8 cellular contexts compared by ENCODE assay signal in genomic region chr7:75915416-75916156, GRCh38. TPM values are rescaled to one million over a fixed set of nuclear protein-coding genes. Genes with fewer than 3 reads are reported as not detected.
DNase-seq lines count a peak whose midpoint lies in the region; ATAC-seq and TF ChIP-seq lines count a peak whose summit lies in the region.

No MANE protein-coding gene starts in this region.

- H3K27ac Mint-ChIP-seq in Caco-2 (ENCODE audit: unreplicated experiment): peak overlapping the region; percentile 63

- peaks cover 5% of the 10 kb centered on the region for H3K4me1 Mint-ChIP-seq in Caco-2 (ENCODE audit: low read depth, unreplicated experiment)

- CTCF ChIA-PET in Caco-2 (lab: Charles Lee) (interaction anchor here (0.5 to 1.2 kb wide), 5 partner anchors 20 to 75 kb away, joined by 3 to 11 read pairs (median 4); no protein-coding TSS in a partner anchor), mammary epithelial cell (lab: Charles Lee; ENCODE audit: low non-redundant PET) (no interaction called here)

- peak overlapping the region; percentile 73 for H3K4me3 Mint-ChIP-seq in Caco-2 (ENCODE audit: unreplicated experiment)

- no peaks in the 10 kb centered on the region for H3K27me3 Mint-ChIP-seq in Caco-2 (ENCODE audit: insufficient read depth, unreplicated experiment)

- ATAC-seq in HG02678 (IDR thresholded peaks at IDR 0.05; ENCODE audit: unreplicated experiment): no peak
- ATAC-seq in HG03095 (IDR thresholded peaks at IDR 0.05; ENCODE audit: unreplicated experiment): no peak

- BruUV-seq in Caco-2 (replicated peaks; lab: Mats Ljungman, UMichigan): TSS peak; percentile 61
- BruUV-seq in mammary epithelial cell (replicated peaks; lab: Mats Ljungman, UMichigan): TSS peak; percentile 70

- peak overlapping the region; percentile 85 for H3K9ac ChIP-seq in mammary epithelial cell (ENCODE audit: insufficient read depth, low read length)

- no peaks in the 10 kb centered on the region for H3K36me3 ChIP-seq in Caco-2 (ENCODE audit: control insufficient read depth, insufficient read depth, low read length)
- H3K36me3 ChIP-seq in mammary epithelial cell (ENCODE audit: insufficient read depth, low read length): no peaks in the 10 kb centered on the region

- DNase-seq in Caco-2 (no peak), HCEC 1CT (peak; percentile 35), RKO (ENCODE audit: low spot score) (peak; percentile 45), mammary epithelial cell (no peak)
- DNase-seq in stimulated activated CD8-positive, alpha-beta memory T cell treated with anti-CD3 and anti-CD28 coated beads, Interleukin-4, amount 100 ng/mL, for 48 hours: peak; percentile 39

- in situ Hi-C loops in mammary epithelial cell (cut with MboI; ENCODE audit: low sequenced_read_pairs in 2 of 2): no loop called here

- H3K4me2 ChIP-seq in mammary epithelial cell (ENCODE audit: insufficient read depth, low read depth, low read length): peak overlapping the region; percentile 99

- H3K4me1 ChIP-seq in Caco-2 (no peaks in the 10 kb centered on the region), mammary epithelial cell (ENCODE audit: insufficient read depth, low read length) (peaks cover 10% of the 10 kb centered on the region)

- dilution Hi-C loops in mammary epithelial cell (cut with HindIII; ENCODE audit: low sequenced_read_pairs): no loop called here

- WGBS in mammary epithelial cell (ENCODE audit: low coverage, missing lambda C conversion rate): 1% methylated on average over 32 of the region's 32 CpGs

- H3K27ac ChIP-seq in mammary epithelial cell (ENCODE audit: insufficient read depth, low read depth, low read length) (peak overlapping the region; percentile 68), layer of hippocampus (ENCODE audit: low read depth, low read length) (peak overlapping the region; percentile 93)

- no peaks in the 10 kb centered on the region for H3K9me3 Mint-ChIP-seq in Caco-2 (ENCODE audit: unreplicated experiment)

- POLR2A ChIA-PET in Caco-2 (lab: Charles Lee): interaction anchor here (0.5 to 2.2 kb wide), 8 partner anchors 9 to 132 kb away, joined by 3 to 12 read pairs (median 4); partner anchors contain the start of genes MDH2 and STYXL1

- peaks cover 13% of the 10 kb centered on the region for H3K36me3 Mint-ChIP-seq in Caco-2 (ENCODE audit: insufficient read depth, unreplicated experiment)

- no peak for TF ChIP-seq CTCF in Caco-2 (IDR thresholded peaks at IDR 0.05; ENCODE audit: insufficient read depth in 1 of 2, low read depth in 1 of 2, low read length in 1 of 2, severe bottlenecking in 1 of 2, unreplicated experiment in 1 of 2)
- no peak for TF ChIP-seq CTCF in mammary epithelial cell (conservative IDR thresholded peaks at IDR 0.05 in 1 of 2, IDR thresholded peaks at IDR 0.05 in 1 of 2; ENCODE audit: extremely low read depth in 1 of 2, insufficient read depth in 1 of 2, low read depth in 1 of 2, low read length in 2 of 2)

- H3K4me3 ChIP-seq in Caco-2 (ENCODE audit: low read depth, low read length): peak overlapping the region; percentile 95
- H3K4me3 ChIP-seq in mammary epithelial cell (replicated peaks in 1 of 3; ENCODE audit: insufficient read depth in 1 of 3, low read depth in 2 of 3, low read length in 3 of 3): peak overlapping the region; percentile 64 to 99 (median 96)

- H2AFZ ChIP-seq in mammary epithelial cell (ENCODE audit: low read depth, low read length): peak overlapping the region; percentile 93

- H3K9me3 ChIP-seq in Caco-2: no peaks in the 10 kb centered on the region
- H3K9me3 ChIP-seq in mammary epithelial cell (replicated peaks; ENCODE audit: insufficient read depth, low read length): no peaks in the 10 kb centered on the region

- no peaks in the 10 kb centered on the region for H4K20me1 ChIP-seq in mammary epithelial cell (ENCODE audit: insufficient read depth, low read length)

- H3K79me2 ChIP-seq in mammary epithelial cell (ENCODE audit: insufficient read depth, low read length): peaks cover 48% of the 10 kb centered on the region

- intact Hi-C loops in Caco-2 (cut with micrococcal nuclease; ENCODE audit: unreplicated experiment): loop anchor here (2.0 kb wide), 2 partner anchors 37 to 41 kb away; partner anchors contain the start of gene RHBDD2
- intact Hi-C loops in mammary epithelial cell (cut with micrococcal nuclease): loop anchor here (1.0 to 5.0 kb wide), 3 partner anchors 24 to 77 kb away; partner anchors contain the start of genes RHBDD2 and TMEM120A

- H3K27me3 ChIP-seq in Caco-2 (replicated peaks; ENCODE audit: control insufficient read depth, insufficient read depth, low read length) (no peaks in the 10 kb centered on the region), mammary epithelial cell (ENCODE audit: insufficient read depth, low read length) (no peaks in the 10 kb centered on the region), layer of hippocampus (ENCODE audit: control insufficient read depth, insufficient read depth, low read length) (no peaks in the 10 kb centered on the region)

RNA-seq across cellular contexts. Expression of gene POR, which starts 0.6 kb away (rescaled TPM):
- total RNA-seq in Caco-2 (2022) (162 and 171 TPM in 2 replicates), mammary epithelial cell (10 to 100 TPM; 61.2 to 67.9 TPM)
- polyA plus RNA-seq in mammary epithelial cell: 36.1 TPM
- 145 TPM for polyA minus RNA-seq in mammary epithelial cell

RNA-seq across cellular contexts. Expression of gene RHBDD2, which starts 36.8 kb away (rescaled TPM):
- 50.1 and 55.6 TPM in 2 replicates for total RNA-seq in Caco-2 (2022)
- total RNA-seq in mammary epithelial cell: 10 to 100 TPM; 51.9 to 52.0 TPM
- 50.8 TPM for polyA plus RNA-seq in mammary epithelial cell
- polyA minus RNA-seq in mammary epithelial cell: 39.9 TPM

Comparison
In these comparisons a context has a peak if more than half of its experiments do, and no peak if none do; other contexts are left out.
1. DNase-seq: peak in HCEC 1CT (single experiment), RKO (single experiment) and stimulated activated CD8-positive, alpha-beta memory T cell treated with anti-CD3 and anti-CD28 coated beads, Interleukin-4, amount 100 ng/mL, for 48 hours (single experiment); none in Caco-2 (0 of 2) and mammary epithelial cell (single experiment).